Comparison of ENCODE assay signal across 1 cellular context in the genomic region with DNA sequence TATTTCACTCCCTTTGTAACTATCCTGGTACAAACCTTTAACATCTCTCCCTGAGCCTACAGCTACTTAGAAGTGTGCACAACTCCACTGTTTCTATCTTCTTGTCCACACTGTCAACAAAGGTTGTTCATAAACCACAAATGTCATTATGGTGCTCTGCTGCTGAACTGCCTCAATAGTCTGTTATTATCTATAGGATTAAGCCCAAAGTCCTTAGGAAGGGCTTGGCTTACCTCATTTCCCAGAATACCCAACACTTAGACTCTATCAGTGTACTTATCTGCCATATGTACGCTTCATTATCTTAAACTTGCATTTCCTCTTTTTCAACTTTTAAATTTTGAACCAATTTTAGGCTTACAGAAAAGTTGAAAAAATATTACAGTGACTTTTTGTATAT.
TF ChIP-seq lines count a peak whose summit lies in the region.

No MANE protein-coding gene starts in this region.

TF ChIP-seq in K562, 482 proteins besides CTCF, POLR2A, EP300 and RAD21 (continued from another document and continues in another):
- TF ChIP-seq MNT (conservative IDR thresholded peaks at IDR 0.05) = 0 out of 4 replicates have a peak, but pooled peaks of 1 of the 2 experiments have one; percentile 51
- TF ChIP-seq ZSCAN32 (CRISPR knock-in tag; IDR thresholded peaks at IDR 0.05) = no peak
- TF ChIP-seq BHLHE40 (IDR thresholded peaks at IDR 0.05; ENCODE audit: low read length) = peak; percentile 64
- no peak for TF ChIP-seq NFATC3 (IDR thresholded peaks at IDR 0.05)
- no peak for TF ChIP-seq GABPB1 (CRISPR knock-in tag; IDR thresholded peaks at IDR 0.05)
- no peak for TF ChIP-seq SAFB2 (IDR thresholded peaks at IDR 0.05; ENCODE audit: borderline replicate concordance, low read depth, low read length, severe bottlenecking)
- no peak for TF ChIP-seq SNAPC5 (CRISPR knock-in tag; IDR thresholded peaks at IDR 0.05)
- TF ChIP-seq NCOA6 (IDR thresholded peaks at IDR 0.05) = no peak
- no peak for TF ChIP-seq ZNF696 (CRISPR knock-in tag; conservative IDR thresholded peaks at IDR 0.05)
- TF ChIP-seq PTBP1 (IDR thresholded peaks at IDR 0.05; ENCODE audit: low read depth, low read length) = no peak
- TF ChIP-seq ZMIZ1 (IDR thresholded peaks at IDR 0.05; ENCODE audit: low read depth in 2 of 2, low read length in 2 of 2) = peak in 1 of 2 experiments; percentile 74; a peak in 2 of 4 replicates
- no peak for TF ChIP-seq ZNF561 (CRISPR knock-in tag; conservative IDR thresholded peaks at IDR 0.05)
- TF ChIP-seq ZNF24 (IDR thresholded peaks at IDR 0.05) = peak; percentile 38; the same call in 1 of the 2 replicates
- TF ChIP-seq ZNF316 (IDR thresholded peaks at IDR 0.05) = no peak
- TF ChIP-seq USF2 (CRISPR knock-in tag; IDR thresholded peaks at IDR 0.05) = no peak
- TF ChIP-seq, protein P1, sequence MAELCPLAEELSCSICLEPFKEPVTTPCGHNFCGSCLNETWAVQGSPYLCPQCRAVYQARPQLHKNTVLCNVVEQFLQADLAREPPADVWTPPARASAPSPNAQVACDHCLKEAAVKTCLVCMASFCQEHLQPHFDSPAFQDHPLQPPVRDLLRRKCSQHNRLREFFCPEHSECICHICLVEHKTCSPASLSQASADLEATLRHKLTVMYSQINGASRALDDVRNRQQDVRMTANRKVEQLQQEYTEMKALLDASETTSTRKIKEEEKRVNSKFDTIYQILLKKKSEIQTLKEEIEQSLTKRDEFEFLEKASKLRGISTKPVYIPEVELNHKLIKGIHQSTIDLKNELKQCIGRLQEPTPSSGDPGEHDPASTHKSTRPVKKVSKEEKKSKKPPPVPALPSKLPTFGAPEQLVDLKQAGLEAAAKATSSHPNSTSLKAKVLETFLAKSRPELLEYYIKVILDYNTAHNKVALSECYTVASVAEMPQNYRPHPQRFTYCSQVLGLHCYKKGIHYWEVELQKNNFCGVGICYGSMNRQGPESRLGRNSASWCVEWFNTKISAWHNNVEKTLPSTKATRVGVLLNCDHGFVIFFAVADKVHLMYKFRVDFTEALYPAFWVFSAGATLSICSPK (IDR thresholded peaks at IDR 0.05; ENCODE audit: borderline replicate concordance) = no peak
- TF ChIP-seq NR2C1 (IDR thresholded peaks at IDR 0.05) = no peak
- peak; percentile 40; the same call in 1 of the 2 replicates for TF ChIP-seq NR2C1 (tag; IDR thresholded peaks at IDR 0.05)
- TF ChIP-seq CTBP1 (IDR thresholded peaks at IDR 0.05; ENCODE audit: borderline replicate concordance) = peak; percentile 79; the same call in 1 of the 2 replicates
- no peak for TF ChIP-seq POLR3A (IDR thresholded peaks at IDR 0.05; ENCODE audit: borderline replicate concordance, extremely low read depth, insufficient read depth, insufficient read length)
- peak in 1 of 2 experiments; percentile 68; a peak in 1 of 4 replicates for TF ChIP-seq MCM7 (IDR thresholded peaks at IDR 0.05)
- no peak for TF ChIP-seq ZNF444 (CRISPR knock-in tag; IDR thresholded peaks at IDR 0.05)
- TF ChIP-seq HSF4 (CRISPR knock-in tag; IDR thresholded peaks at IDR 0.05; ENCODE audit: borderline replicate concordance) = no peak
- no peak for TF ChIP-seq KAT8 (IDR thresholded peaks at IDR 0.05; ENCODE audit: low read depth)
- no peak for TF ChIP-seq ZNF134 (CRISPR knock-in tag; conservative IDR thresholded peaks at IDR 0.05)
- peak; percentile 31; the same call in 1 of the 2 replicates for TF ChIP-seq MAFK (IDR thresholded peaks at IDR 0.05; ENCODE audit: low read length)
- TF ChIP-seq EP400 (IDR thresholded peaks at IDR 0.05) = peak; percentile 41
- no peak for TF ChIP-seq STAT5B (CRISPR knock-in tag; IDR thresholded peaks at IDR 0.05)
- no peak for TF ChIP-seq ZNF253 (CRISPR knock-in tag; conservative IDR thresholded peaks at IDR 0.05)
- no peak for TF ChIP-seq XRCC5 (IDR thresholded peaks at IDR 0.05; ENCODE audit: low read depth, low read length)
- TF ChIP-seq E2F3 (CRISPR knock-in tag; IDR thresholded peaks at IDR 0.05) = no peak
- TF ChIP-seq DMBX1 (CRISPR knock-in tag; IDR thresholded peaks at IDR 0.05; ENCODE audit: borderline replicate concordance) = peak; percentile 88; the same call in 1 of the 2 replicates
- peak; percentile 93 for TF ChIP-seq SPI1 (IDR thresholded peaks at IDR 0.05; ENCODE audit: borderline replicate concordance, low read depth, low read length)
- TF ChIP-seq HDGF (IDR thresholded peaks at IDR 0.05) = no peak
- TF ChIP-seq ZNF197 (CRISPR knock-in tag; IDR thresholded peaks at IDR 0.05; ENCODE audit: low read depth) = 0 out of 2 replicates have a peak, but pooled peaks have one; percentile 34
- TF ChIP-seq CBFB (CRISPR knock-in tag; IDR thresholded peaks at IDR 0.05) = no peak
- no peak for TF ChIP-seq SLC30A9 (CRISPR knock-in tag; IDR thresholded peaks at IDR 0.05)
- TF ChIP-seq ZNF57 (CRISPR knock-in tag; IDR thresholded peaks at IDR 0.05) = no peak
- no peak for TF ChIP-seq POLR3G (IDR thresholded peaks at IDR 0.05; ENCODE audit: extremely low read depth, insufficient read length, insufficient replicate concordance)
- TF ChIP-seq TRIM28 (IDR thresholded peaks at IDR 0.05) = no peak
- no peak for TF ChIP-seq ETS1 (conservative IDR thresholded peaks at IDR 0.05; ENCODE audit: control insufficient read depth, low read depth, low read length)
- TF ChIP-seq RFX5 (IDR thresholded peaks at IDR 0.05; ENCODE audit: low read depth, low read length) = no peak
- no peak for TF ChIP-seq CHD2 (IDR thresholded peaks at IDR 0.05; ENCODE audit: low read depth, low read length)
- TF ChIP-seq FOXM1 (IDR thresholded peaks at IDR 0.05; ENCODE audit: low read depth) = peak; percentile 92
- TF ChIP-seq FOXM1 (CRISPR knock-in tag; IDR thresholded peaks at IDR 0.05; ENCODE audit: low read depth) = no peak
- no peak for TF ChIP-seq PRMT5 (CRISPR knock-in tag; IDR thresholded peaks at IDR 0.05)
- no peak for TF ChIP-seq NR1H2 (CRISPR knock-in tag; IDR thresholded peaks at IDR 0.05)
- TF ChIP-seq ESRRA (IDR thresholded peaks at IDR 0.05; ENCODE audit: borderline replicate concordance, low read depth) = peak; percentile 98
- no peak for TF ChIP-seq GABPB2 (CRISPR knock-in tag; conservative IDR thresholded peaks at IDR 0.05)
- no peak for TF ChIP-seq ZBTB40 (IDR thresholded peaks at IDR 0.05)
- no peak for TF ChIP-seq ZBTB40 (CRISPR knock-in tag; IDR thresholded peaks at IDR 0.05)
- no peak for TF ChIP-seq ZZZ3 (IDR thresholded peaks at IDR 0.05)
- no peak for TF ChIP-seq SNIP1 (IDR thresholded peaks at IDR 0.05; ENCODE audit: low read depth)
- TF ChIP-seq KDM1A (IDR thresholded peaks at IDR 0.05) = peak; percentile 95 to 97
- TF ChIP-seq ZSCAN29 (IDR thresholded peaks at IDR 0.05) = no peak
